In genomic region chr7:2520131-2520807, GRCh38 we compare ENCODE assay signal across 8 cellular contexts. TPM values are rescaled to one million over a fixed set of nuclear protein-coding genes. Genes with fewer than 3 reads are reported as not detected.
DNase-seq lines count a peak whose midpoint lies in the region; ATAC-seq and TF ChIP-seq lines count a peak whose summit lies in the region.

No MANE protein-coding gene starts in this region.

- POLR2A ChIA-PET in PC-3 (lab: Charles Lee; ENCODE audit: unreplicated experiment), result no interaction called here

- intact Hi-C loops in cardiac septum (cut with DNase I), result no loop called here
- intact Hi-C loops in PC-3 (cut with micrococcal nuclease), result no loop called here

- H2AFZ ChIP-seq in PC-3 (ENCODE audit: low read length), result no peak overlapping the region

- no peaks in the 10 kb centered on the region for H3F3A ChIP-seq in PC-3 (ENCODE audit: low read length, unreplicated experiment)

- H3K27me3 ChIP-seq in cardiac muscle cell (peaks cover 39% of the 10 kb centered on the region), PC-3 (ENCODE audit: low read length) (no peaks in the 10 kb centered on the region), mononuclear cell (ENCODE audit: insufficient read depth, low read length) (no peaks in the 10 kb centered on the region)

- H3K9me2 ChIP-seq in PC-3 (replicated peaks; ENCODE audit: low read length), result no peaks in the 10 kb centered on the region

- H3K4me3 ChIP-seq in cardiac muscle cell (peak overlapping the region; percentile 18), PC-3 (ENCODE audit: low read length) (peak overlapping the region; percentile 68), cardiac fibroblast (replicated peaks in 1 of 2; ENCODE audit: low read depth in 2 of 2, low read length in 2 of 2) (peak overlapping the region; percentile 49 to 54), mononuclear cell (ENCODE audit: low read length) (peak overlapping the region; percentile 84)

- ATAC-seq in PC-3, result peak; percentile 17
- no peak for ATAC-seq in GM18505 (IDR thresholded peaks at IDR 0.05; ENCODE audit: unreplicated experiment)
- no peak for ATAC-seq in GM21390 (IDR thresholded peaks at IDR 0.05; ENCODE audit: unreplicated experiment)

- TF ChIP-seq CTCF in cardiac muscle cell (IDR thresholded peaks at IDR 0.05; ENCODE audit: low read depth, low read length) (no peak), PC-3 (conservative IDR thresholded peaks at IDR 0.05; ENCODE audit: low read depth, low read length) (0 out of 2 replicates have a peak, but pooled peaks have one; percentile 9), cardiac fibroblast (IDR thresholded peaks at IDR 0.05; ENCODE audit: low read depth, low read length) (no peak)

- H3K4me1 ChIP-seq in cardiac muscle cell (ENCODE audit: low read depth) (no peaks in the 10 kb centered on the region), PC-3 (ENCODE audit: insufficient read depth, low read length) (peaks cover 54% of the 10 kb centered on the region), mononuclear cell (ENCODE audit: insufficient read depth, low read length) (peaks cover 53% of the 10 kb centered on the region)

- CTCF ChIA-PET in PC-3 (lab: Charles Lee), result no interaction called here

- no peak overlapping the region for H3K9ac ChIP-seq in PC-3 (ENCODE audit: low read length)

- no peaks in the 10 kb centered on the region for H4K20me1 ChIP-seq in PC-3 (ENCODE audit: low read length)

- TSS peak; percentile 65 for BruUV-seq in PC-3 (replicated peaks; lab: Mats Ljungman, UMichigan)

- H3K79me2 ChIP-seq in PC-3 (ENCODE audit: low read length), result peaks cover 8% of the 10 kb centered on the region; the same call in 1 of the 2 replicates

- DNase-seq in cardiac muscle cell (ENCODE audit: low read depth in 1 of 2, low spot score in 1 of 2) (peak in 1 of 2 donors; percentile 23), cardiac septum (ENCODE audit: low spot score) (no peak), PC-3 (peak; percentile 13), cardiac fibroblast (ENCODE audit: low read depth in 2 of 2) (no peak), mesenteric fat pad (ENCODE audit: low spot score) (no peak)

- H3K27ac ChIP-seq in cardiac muscle cell (no peak overlapping the region), PC-3 (ENCODE audit: low read length) (no peak overlapping the region)

- H3K9me3 ChIP-seq in cardiac muscle cell (ENCODE audit: low read depth) (no peaks in the 10 kb centered on the region), PC-3 (ENCODE audit: low read length) (no peaks in the 10 kb centered on the region), mononuclear cell (ENCODE audit: low read depth, low read length) (no peaks in the 10 kb centered on the region)

- H3K36me3 ChIP-seq in cardiac muscle cell, result no peaks in the 10 kb centered on the region
- H3K36me3 ChIP-seq in PC-3 (ENCODE audit: low read depth, low read length), result no peaks in the 10 kb centered on the region

- H3K4me2 ChIP-seq in PC-3 (ENCODE audit: low read length), result peak overlapping the region; percentile 97

- no peak for TF ChIP-seq POLR2A in GM18505 (IDR thresholded peaks at IDR 0.05; ENCODE audit: borderline replicate concordance, extremely low read depth, insufficient read depth, insufficient read length)

RNA-seq across cellular contexts. Expression of gene LFNG, which starts 0.7 kb away (rescaled TPM):
- total RNA-seq in cardiac muscle cell (1.3 and 1.6 TPM in 2 replicates), cardiac septum (6.2 TPM), PC-3 (2014; rRNA removed) (4.8 and 7.7 TPM in 2 replicates), mononuclear cell (101 TPM), mesenteric fat pad (43.8 TPM)
- 0.45 TPM in 1 of 2 replicates, not detected in the other for polyA plus RNA-seq in cardiac muscle cell

RNA-seq across cellular contexts. Expression of gene BRAT1, which starts 35.1 kb away (rescaled TPM):
- total RNA-seq in cardiac muscle cell (79.9 and 109 TPM in 2 replicates), cardiac septum (12.8 TPM), PC-3 (2014; rRNA removed) (65.2 and 76.3 TPM in 2 replicates), mononuclear cell (7.7 TPM), mesenteric fat pad (29.8 TPM)
- 80.5 and 106 TPM in 2 replicates for polyA plus RNA-seq in cardiac muscle cell

RNA-seq across cellular contexts. Expression of gene IQCE, which starts 38.5 kb away (rescaled TPM):
- total RNA-seq in cardiac muscle cell (23.4 and 41.4 TPM in 2 replicates), cardiac septum (13.3 TPM), PC-3 (2014; rRNA removed) (9.7 and 24.7 TPM in 2 replicates), mononuclear cell (2.7 TPM), mesenteric fat pad (14.4 TPM)
- polyA plus RNA-seq in cardiac muscle cell, result 13.8 and 18.0 TPM in 2 replicates

RNA-seq across cellular contexts. Expression of gene GRIFIN, which starts 44.1 kb away (rescaled TPM):
- not detected in 2 replicates for total RNA-seq in cardiac muscle cell
- not detected in 2 replicates for polyA plus RNA-seq in cardiac muscle cell
- not detected for total RNA-seq in cardiac septum
- not detected in 2 replicates for total RNA-seq in PC-3 (2014; rRNA removed)
- total RNA-seq in mononuclear cell, result not detected
- total RNA-seq in mesenteric fat pad, result not detected

Comparison
In these comparisons a context has a peak if more than half of its experiments do, and no peak if none do; other contexts are left out.
1. H3K4me3 ChIP-seq: peak in every context shown above with its lines; median percentile 84 in mononuclear cell; 68 in PC-3; 52 in cardiac fibroblast; 18 in cardiac muscle cell.